ENCODE assay signal across 30 cellular contexts in genomic region chr1:167462341-167462740, GRCh38. TPM values are rescaled to one million over a fixed set of nuclear protein-coding genes. Genes with fewer than 3 reads are reported as not detected.
DNase-seq lines count a peak whose midpoint lies in the region; ATAC-seq and TF ChIP-seq lines count a peak whose summit lies in the region.
"Had no signal": no experiment of that assay in that cellular context is flagged by ENCODE, and none has a peak within 500 bp of the region (broad histone marks: within the 10 kb centered on the region; RNA-seq: fewer than 3 reads in every experiment).

No MANE protein-coding gene starts in this region.

- H3K9me2 ChIP-seq in GM23338 (ENCODE audit: insufficient read depth), result no peaks in the 10 kb centered on the region

- ATAC-seq in GM23338, result no peak
- ATAC-seq in activated naive CD8-positive, alpha-beta T cell treated with anti-CD3 and anti-CD28 coated beads, Interleukin-2, amount 50 U/mL, for 24 hours, result no peak
- ATAC-seq in sciatic nerve, result no peak
- no peak for ATAC-seq in GM19397 (IDR thresholded peaks at IDR 0.05; ENCODE audit: unreplicated experiment)
- ATAC-seq in HG03108 (IDR thresholded peaks at IDR 0.05; ENCODE audit: unreplicated experiment), result no peak
- ATAC-seq: left lobe of liver, PC-3 had no signal

- peaks cover 8% of the 10 kb centered on the region for H3K27me3 Mint-ChIP-seq in GM23338 (ENCODE audit: insufficient read depth, low read depth, poor library complexity)
- no peaks in the 10 kb centered on the region for H3K27me3 Mint-ChIP-seq in activated naive CD8-positive, alpha-beta T cell treated with anti-CD3 and anti-CD28 coated beads, Interleukin-2, amount 50 U/mL, for 24 hours
- H3K27me3 Mint-ChIP-seq: activated CD4-positive, alpha-beta T cell treated with anti-CD3 and anti-CD28 coated beads, Interleukin-2, amount 10 ng/mL, durations not matched to agents 24 days and 14 days; activated naive CD8-positive, alpha-beta T cell treated with anti-CD3 and anti-CD28 coated beads, Interleukin-2, amount 10 ng/mL, durations not matched to agents 7 days and 5 days; B cell had no signal

- H3K36me3 Mint-ChIP-seq in GM23338 (ENCODE audit: low read depth), result no peaks in the 10 kb centered on the region
- peaks cover 25% of the 10 kb centered on the region for H3K36me3 Mint-ChIP-seq in activated naive CD8-positive, alpha-beta T cell treated with anti-CD3 and anti-CD28 coated beads, Interleukin-2, amount 50 U/mL, for 24 hours (ENCODE audit: low read depth)
- H3K36me3 Mint-ChIP-seq: memory B cell had no signal

- H3K4me3 Mint-ChIP-seq in GM23338, result no peak overlapping the region
- H3K4me3 Mint-ChIP-seq in activated naive CD8-positive, alpha-beta T cell treated with anti-CD3 and anti-CD28 coated beads, Interleukin-2, amount 50 U/mL, for 24 hours, result no peak overlapping the region
- H3K4me3 Mint-ChIP-seq: activated CD4-positive, alpha-beta T cell treated with anti-CD3 and anti-CD28 coated beads, Interleukin-2, amount 10 ng/mL, durations not matched to agents 24 days and 14 days; activated naive CD8-positive, alpha-beta T cell treated with anti-CD3 and anti-CD28 coated beads, Interleukin-2, amount 10 ng/mL, durations not matched to agents 7 days and 5 days; B cell; H9; memory B cell had no signal

- H3K9me3 Mint-ChIP-seq in GM23338, result no peaks in the 10 kb centered on the region
- H3K9me3 Mint-ChIP-seq in activated naive CD8-positive, alpha-beta T cell treated with anti-CD3 and anti-CD28 coated beads, Interleukin-2, amount 50 U/mL, for 24 hours, result no peaks in the 10 kb centered on the region
- H3K9me3 Mint-ChIP-seq: activated CD4-positive, alpha-beta T cell treated with anti-CD3 and anti-CD28 coated beads, Interleukin-2, amount 10 ng/mL, durations not matched to agents 24 days and 14 days; activated naive CD8-positive, alpha-beta T cell treated with anti-CD3 and anti-CD28 coated beads, Interleukin-2, amount 10 ng/mL, durations not matched to agents 7 days and 5 days; H9; memory B cell had no signal

- H3K4me1 Mint-ChIP-seq in GM23338, result peaks cover 32% of the 10 kb centered on the region
- H3K4me1 Mint-ChIP-seq in activated naive CD8-positive, alpha-beta T cell treated with anti-CD3 and anti-CD28 coated beads, Interleukin-2, amount 50 U/mL, for 24 hours, result peaks cover 62% of the 10 kb centered on the region
- H3K4me1 Mint-ChIP-seq: B cell had no signal

- no peak overlapping the region for H3K27ac ChIP-seq in GM23338 (ENCODE audit: low read depth)
- H3K27ac ChIP-seq: stomach, tibial artery, VCaP had no signal

- no peak for TF ChIP-seq CTCF in GM23338 (conservative IDR thresholded peaks at IDR 0.05; ENCODE audit: low read depth in 2 of 2)

- H3K79me2 ChIP-seq in GM23338 (replicated peaks; ENCODE audit: insufficient read depth), result no peaks in the 10 kb centered on the region

- H3K4me3 ChIP-seq in GM23338, result no peak overlapping the region
- H3K4me3 ChIP-seq: stomach, tibial artery had no signal

- no peaks in the 10 kb centered on the region for H3K36me3 ChIP-seq in GM23338 (ENCODE audit: insufficient read depth)
- H3K36me3 ChIP-seq: stomach, tibial artery had no signal

- intact Hi-C loops in sciatic nerve (cut with DNase I), result no loop called here

- no peaks in the 10 kb centered on the region for H3F3A ChIP-seq in GM23338 (replicated peaks; ENCODE audit: low read depth)

- DNase-seq in activated T-cell treated with anti-CD3 and anti-CD28 coated beads, Interleukin-2, amount 50 U/mL, for 48 hours, result peak; percentile 16 to 18
- DNase-seq in activated T-cell treated with anti-CD3 and anti-CD28 coated beads for 4 hours (no peak), GM23338 (ENCODE audit: low spot score) (no peak), sciatic nerve (ENCODE audit: low spot score) (peak; percentile 22), DMS79 treated with DMSO at 0.1 percent for 48 hours (lab: John Stamatoyannopoulos, UW) (no peak)
- DNase-seq in activated naive CD8-positive, alpha-beta T cell treated with anti-CD3 and anti-CD28 coated beads, Interleukin-2, amount 50 U/mL, for 24 hours, result no peak
- DNase-seq: activated CD4-positive, alpha-beta T cell treated with anti-CD3 and anti-CD28 coated beads, Interleukin-2, amount 10 ng/mL, durations not matched to agents 24 days and 14 days; activated naive CD8-positive, alpha-beta T cell treated with anti-CD3 and anti-CD28 coated beads, Interleukin-2, amount 10 ng/mL, durations not matched to agents 7 days and 5 days; Caco-2; GDM1; H9; hypothalamus; NCI-H1092 treated with DMSO at 0.1 percent for 48 hours; NCI-H187; NCI-H2171 treated with DMSO at 0.1 percent for 48 hours; NCI-H510A treated with DMSO at 0.1 percent for 48 hours; PC-3; SHP77; stomach had no signal

- peaks cover 8% of the 10 kb centered on the region for H3K27me3 ChIP-seq in GM23338 (ENCODE audit: insufficient read depth)
- H3K27me3 ChIP-seq: stomach, tibial artery had no signal

- H3K4me2 ChIP-seq in GM23338, result no peak overlapping the region

- no peaks in the 10 kb centered on the region for H4K20me1 ChIP-seq in GM23338 (replicated peaks; ENCODE audit: insufficient read depth)

- 0 out of 2 replicates have a peak overlapping the region, but pooled peaks have one; percentile 7 for H2AFZ ChIP-seq in GM23338

- no peak overlapping the region for H3K27ac Mint-ChIP-seq in GM23338
- peak overlapping the region; percentile 61 for H3K27ac Mint-ChIP-seq in activated naive CD8-positive, alpha-beta T cell treated with anti-CD3 and anti-CD28 coated beads, Interleukin-2, amount 50 U/mL, for 24 hours
- H3K27ac Mint-ChIP-seq: activated CD4-positive, alpha-beta T cell treated with anti-CD3 and anti-CD28 coated beads, Interleukin-2, amount 10 ng/mL, durations not matched to agents 24 days and 14 days; B cell; H9; memory B cell had no signal

- H3K4me1 ChIP-seq in GM23338 (ENCODE audit: insufficient read depth), result peaks cover 12% of the 10 kb centered on the region
- H3K4me1 ChIP-seq: Caco-2, stomach, tibial artery had no signal

TF ChIP-seq in GM23338, 12 proteins besides CTCF, POLR2A, EP300 and RAD21:
- TF ChIP-seq EZH2phosphoT487 (IDR thresholded peaks at IDR 0.05; ENCODE audit: unreplicated experiment), result no peak
- no peak for TF ChIP-seq ETS1 (IDR thresholded peaks at IDR 0.05)
- TF ChIP-seq JUNB (IDR thresholded peaks at IDR 0.05; ENCODE audit: unreplicated experiment), result no peak

RNA-seq across cellular contexts. Expression of gene CD247, which starts 56.0 kb away (rescaled TPM):
- 1.4 TPM in 1 of 2 replicates, not detected in the other for total RNA-seq in GM23338 (2014; rRNA removed; shearing (Covaris generic))
- polyA plus RNA-seq in GM23338 (2016; fragmentation: Nextera tagmentation; extraction: Ambion mirVana), result 1.2 and 1.6 TPM in 2 replicates
- 5.2 TPM for total RNA-seq in sciatic nerve
- total RNA-seq: astrocyte, Caco-2, fibroblast of lung, HT-29, PC-3, progenitor cell of endocrine pancreas had no signal
- polyA plus RNA-seq: fibroblast of lung had no signal

Comparison
In these comparisons a context has a peak if more than half of its experiments do, and no peak if none do; other contexts are left out.
1. DNase-seq: peak in activated T-cell treated with anti-CD3 and anti-CD28 coated beads, Interleukin-2, amount 50 U/mL, for 48 hours (2 of 2) and sciatic nerve (single experiment); none in activated T-cell treated with anti-CD3 and anti-CD28 coated beads for 4 hours (single experiment), GM23338 (single experiment), activated naive CD8-positive, alpha-beta T cell treated with anti-CD3 and anti-CD28 coated beads, Interleukin-2, amount 50 U/mL, for 24 hours (single experiment) and DMS79 treated with DMSO at 0.1 percent for 48 hours (single experiment).